Comparison of ENCODE assay signal across 8 cellular contexts in the genomic region with DNA sequence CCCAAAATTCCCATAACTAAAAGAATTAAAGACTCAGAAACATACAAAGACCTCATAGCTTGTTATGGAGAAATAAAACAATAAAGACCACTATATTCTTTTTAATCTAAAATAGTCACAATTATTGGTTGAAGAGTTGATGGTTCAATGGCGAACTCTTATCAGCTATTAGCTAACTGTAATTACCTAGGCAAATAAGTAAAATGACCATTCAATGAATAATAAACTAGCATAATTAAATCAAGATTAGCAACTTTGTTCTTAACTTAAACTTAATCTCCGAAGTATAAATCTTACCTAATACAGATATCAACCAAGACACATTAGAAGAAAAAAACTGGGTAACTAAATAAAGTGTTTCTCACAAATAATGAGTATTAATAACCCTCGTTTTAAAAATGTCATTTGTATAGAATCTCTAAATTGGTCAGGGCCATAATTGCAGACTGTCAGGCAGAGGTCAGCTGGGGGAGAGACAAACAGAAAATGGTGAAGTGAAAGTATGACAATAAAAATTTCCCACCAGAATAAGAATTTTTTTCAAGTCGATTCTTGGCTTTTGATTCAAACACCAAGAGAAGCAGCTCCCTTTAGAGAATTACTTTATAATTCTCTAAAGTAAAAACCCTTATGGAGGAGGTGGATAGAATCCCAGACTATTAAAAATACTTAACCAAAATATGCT.
A peak's percentile ranks its signal among the peaks of the same experiment; 100 is the strongest.
DNase-seq lines count a peak whose midpoint lies in the region; ATAC-seq, FAIRE-seq and TF ChIP-seq lines count a peak whose summit lies in the region.

No MANE protein-coding gene starts in this region.

- no peak for ATAC-seq in GM21619 (IDR thresholded peaks at IDR 0.05; ENCODE audit: unreplicated experiment)

- DNase-seq in GM18507 (ENCODE audit: extremely low spot score, insufficient read length, low read depth) (no peak), RKO (ENCODE audit: low spot score) (peak; percentile 16), fibroblast of pulmonary artery (ENCODE audit: low read depth) (no peak), skeletal muscle cell (ENCODE audit: low read depth) (no peak), NCI-H2029 (lab: John Stamatoyannopoulos, UW) (no peak), NCI-H2196 treated with DMSO at 0.1 percent for 48 hours (lab: John Stamatoyannopoulos, UW; ENCODE audit: unreplicated experiment) (no peak), NCI-H748 treated with DMSO at 0.1 percent for 48 hours (lab: John Stamatoyannopoulos, UW) (no peak)

- TF ChIP-seq CTCF in fibroblast of pulmonary artery (IDR thresholded peaks at IDR 0.05; ENCODE audit: low read length, missing control alignments) = no peak

- peak; percentile 41 for FAIRE-seq in GM18507 (lab: Jason Lieb, UNC)

- H3K4me3 ChIP-seq in fibroblast of pulmonary artery (replicated peaks; ENCODE audit: low read depth, low read length) = peak overlapping the region; percentile 84
- H3K4me3 ChIP-seq in skeletal muscle cell (ENCODE audit: low read depth, low read length) = peak overlapping the region; percentile 90
